Comparison of ENCODE assay signal across 8 cellular contexts in genomic region chr1:193104906-193105820, GRCh38. TPM values are rescaled to one million over a fixed set of nuclear protein-coding genes. Genes with fewer than 3 reads are reported as not detected.
DNase-seq lines count a peak whose midpoint lies in the region; ATAC-seq, FAIRE-seq and TF ChIP-seq lines count a peak whose summit lies in the region.

Gene GLRX2 (minus strand): TSS chr1:193105414. CDS start chr1:193105382, 32 bp downstream.

- no peak within 1 kb of the TSS for H3K23ac ChIP-seq in H1 (ENCODE audit: insufficient read length)

- peak within 1 kb of the TSS; percentile 70 for H4K5ac ChIP-seq in H1 (ENCODE audit: insufficient read length, low read depth, low read length)

- peak within 1 kb of the TSS; percentile 10; the same call in 1 of the 2 replicates for H3K18ac ChIP-seq in H1 (ENCODE audit: extremely low read depth, low read length)

- H2BK120ac ChIP-seq in H1 (replicated peaks; ENCODE audit: low read depth, low read length): peak within 1 kb of the TSS; percentile 69

- H3K79me1 ChIP-seq in H1 (ENCODE audit: low read depth, low read length): no peaks in the 10 kb centered on the region

- peak within 1 kb of the TSS; percentile 67 to 82 (median 76) for H3K4me3 ChIP-seq in H1 (ENCODE audit: extremely low read depth in 1 of 4, insufficient read depth in 2 of 4, low read depth in 3 of 4, low read length in 4 of 4)

- peak; percentile 45 to 53; a peak in 1 of 3 replicates for TF ChIP-seq POLR2A in H1 (IDR thresholded peaks at IDR 0.05; ENCODE audit: control extremely low read depth in 1 of 2, low read depth in 2 of 2, low read length in 2 of 2)

- peaks cover 9% of the 10 kb centered on the region for H3K23me2 ChIP-seq in H1 (ENCODE audit: low read depth, low read length)

- H3K9ac ChIP-seq in H1 (replicated peaks in 1 of 4; ENCODE audit: extremely low read depth in 1 of 4, low read depth in 3 of 4, low read length in 3 of 4): peak within 1 kb of the TSS; percentile 41 to 66 (median 58); a peak in 6 of 7 replicates

- no peak within 1 kb of the TSS; the same call in 1 of the 2 replicates for H2BK5ac ChIP-seq in H1 (ENCODE audit: low read depth, low read length)

- peaks cover 6% of the 10 kb centered on the region for H3K36me3 Mint-ChIP-seq in activated CD8-positive, alpha-beta memory T cell treated with anti-CD3 and anti-CD28 coated beads, Interleukin-2, amount 10 ng/mL, durations not matched to agents 7 days and 5 days

- no peak within 1 kb of the TSS for H4K91ac ChIP-seq in H1 (replicated peaks; ENCODE audit: insufficient read length, low read length)

- H3K79me2 ChIP-seq in H1 (ENCODE audit: control insufficient read depth in 1 of 2, insufficient read depth in 2 of 2, low read length in 2 of 2): no peaks in the 10 kb centered on the region

- peak within 1 kb of the TSS; percentile 71 for H3K27ac Mint-ChIP-seq in activated CD8-positive, alpha-beta memory T cell treated with anti-CD3 and anti-CD28 coated beads, Interleukin-2, amount 10 ng/mL, durations not matched to agents 7 days and 5 days

- no peak within 1 kb of the TSS for H3K14ac ChIP-seq in H1 (ENCODE audit: insufficient read length)

- POLR2A ChIA-PET in H1 (lab: Charles Lee; ENCODE audit: partially characterized antibody): interaction anchor here (0.6 to 5.2 kb wide), 9 partner anchors 8 to 295 kb away, joined by 3 to 21 read pairs (median 5); partner anchors contain the start of genes CDC73, RO60 and UCHL5

- DNase-seq in COR-L47 (lab: John Stamatoyannopoulos, UW) (peak; percentile 83), HK-2 (ENCODE audit: unreplicated experiment) (peak; percentile 93), NOMO-1 treated with dmso at 0.1 percent for 144 hours (lab: John Stamatoyannopoulos, UW; ENCODE audit: unreplicated experiment) (peak; percentile 67), H1 (ENCODE audit: low read depth in 1 of 2, low spot score in 2 of 2) (peak in 1 of 2 experiments; percentile 86), mesenteric fat pad (ENCODE audit: low spot score) (peak; percentile 96)
- peak; percentile 70 for DNase-seq in activated CD8-positive, alpha-beta memory T cell treated with anti-CD3 and anti-CD28 coated beads, Interleukin-2, amount 10 ng/mL, durations not matched to agents 7 days and 5 days
- DNase-seq in stimulated activated CD8-positive, alpha-beta memory T cell treated with anti-CD3 and anti-CD28 coated beads, Interleukin-15, amount 100 ng/mL, for 1 hour (ENCODE audit: low read depth): peak; percentile 44

- no peak within 1 kb of the TSS for H2BK20ac ChIP-seq in H1 (ENCODE audit: low read length)

- no peak within 1 kb of the TSS for H2BK12ac ChIP-seq in H1 (ENCODE audit: low read depth, low read length)

- 2% methylated on average over 36 of the region's 73 CpGs; no CpG with 5 or more reads in 1 of the 2 experiments for WGBS in H1 (ENCODE audit: extremely low coverage in 1 of 2, insufficient coverage in 1 of 2, insufficient read length in 1 of 2, insufficient replicate concordance in 2 of 2, low coverage in 1 of 2, low lambda C conversion rate in 2 of 2, missing lambda C conversion rate in 1 of 2), 2 experiments

- TF ChIP-seq CTCF in H1 (IDR thresholded peaks at IDR 0.05; ENCODE audit: control extremely low read depth in 1 of 3, insufficient read depth in 1 of 3, low read depth in 1 of 3, low read length in 3 of 3): no peak

- H2AK5ac ChIP-seq in H1 (ENCODE audit: low read depth, low read length): no peak within 1 kb of the TSS

- no peak for TF ChIP-seq EP300 in H1 (IDR thresholded peaks at IDR 0.05; ENCODE audit: borderline replicate concordance in 1 of 2, low read depth in 2 of 2, low read length in 2 of 2)

- H3K4me1 ChIP-seq in H1 (replicated peaks in 1 of 4; ENCODE audit: control insufficient read depth in 3 of 4, insufficient read depth in 4 of 4, low read length in 3 of 4): peaks cover 0 to 5% (median 2%) of the 10 kb centered on the region in 4 experiments; a peak in 4 of 7 replicates

- 0 out of 2 replicates have a peak within 1 kb of the TSS, but pooled peaks have one; percentile 42 for H3K27ac ChIP-seq in H1 (ENCODE audit: low read depth, low read length)

- CTCF ChIA-PET in activated CD8-positive, alpha-beta memory T cell treated with anti-CD3 and anti-CD28 coated beads, Interleukin-2, amount 10 ng/mL, durations not matched to agents 7 days and 5 days (lab: Charles Lee): interaction anchor here (1.3 to 5.4 kb wide), 3 partner anchors 15 to 20 kb away, joined by 4 to 40 read pairs (median 4); partner anchors contain the start of gene CDC73
- CTCF ChIA-PET in H1 (lab: Charles Lee; ENCODE audit: partially characterized antibody): interaction anchor here (0.9 to 2.3 kb wide), 8 partner anchors 8 to 34 kb away, joined by 3 to 10 read pairs (median 6); partner anchors contain the start of gene CDC73

- peak within 1 kb of the TSS; percentile 94 for H2AFZ ChIP-seq in H1 (ENCODE audit: low read length)

- H3K27me3 Mint-ChIP-seq in activated CD8-positive, alpha-beta memory T cell treated with anti-CD3 and anti-CD28 coated beads, Interleukin-2, amount 10 ng/mL, durations not matched to agents 7 days and 5 days: peaks cover 8% of the 10 kb centered on the region

- peaks cover 19% of the 10 kb centered on the region for H3K4me1 Mint-ChIP-seq in activated CD8-positive, alpha-beta memory T cell treated with anti-CD3 and anti-CD28 coated beads, Interleukin-2, amount 10 ng/mL, durations not matched to agents 7 days and 5 days

- no peaks in the 10 kb centered on the region for H3K9me3 Mint-ChIP-seq in activated CD8-positive, alpha-beta memory T cell treated with anti-CD3 and anti-CD28 coated beads, Interleukin-2, amount 10 ng/mL, durations not matched to agents 7 days and 5 days (ENCODE audit: low read depth)

- peak; percentile 5 to 26; a peak in 2 of 4 replicates for TF ChIP-seq RAD21 in H1 (IDR thresholded peaks at IDR 0.05 in 1 of 2, conservative IDR thresholded peaks at IDR 0.05 in 1 of 2; ENCODE audit: low read depth in 2 of 2, low read length in 2 of 2)

- peaks cover 0 to 2% of the 10 kb centered on the region in 2 experiments for H4K20me1 ChIP-seq in H1 (replicated peaks in 1 of 2; ENCODE audit: control insufficient read depth in 1 of 2, insufficient read depth in 2 of 2, low read length in 2 of 2)

- no peaks in the 10 kb centered on the region; a peak in 1 of 8 replicates for H3K36me3 ChIP-seq in H1 (ENCODE audit: control insufficient read depth in 2 of 4, insufficient read depth in 4 of 4, low read length in 3 of 4)

- no peak for FAIRE-seq in H1 (lab: Jason Lieb, UNC)

- no peak within 1 kb of the TSS for H3K4ac ChIP-seq in H1 (replicated peaks; ENCODE audit: insufficient read length, low read depth, low read length)

- peaks cover 0 to 11% (median 4%) of the 10 kb centered on the region in 4 experiments; a peak in 4 of 7 replicates for H3K27me3 ChIP-seq in H1 (replicated peaks in 1 of 4; ENCODE audit: control insufficient read depth in 3 of 4, extremely low read depth in 1 of 4, insufficient read depth in 3 of 4, low read length in 3 of 4)

- H3K4me2 ChIP-seq in H1 (ENCODE audit: insufficient read depth in 1 of 2, low read depth in 2 of 2, low read length in 2 of 2): peak within 1 kb of the TSS; percentile 83 to 91

- peak; percentile 92 for ATAC-seq in GM19463 (IDR thresholded peaks at IDR 0.05; ENCODE audit: unreplicated experiment)
- ATAC-seq in activated CD8-positive, alpha-beta memory T cell treated with anti-CD3 and anti-CD28 coated beads, Interleukin-2, amount 10 ng/mL, durations not matched to agents 7 days and 5 days: peak; percentile 90

- H2BK15ac ChIP-seq in H1 (ENCODE audit: low read length): no peak within 1 kb of the TSS

- H3K4me3 Mint-ChIP-seq in activated CD8-positive, alpha-beta memory T cell treated with anti-CD3 and anti-CD28 coated beads, Interleukin-2, amount 10 ng/mL, durations not matched to agents 7 days and 5 days: peak within 1 kb of the TSS; percentile 88

- H3K9me3 ChIP-seq in H1 (ENCODE audit: insufficient read depth in 2 of 2, low read depth in 1 of 2, low read length in 1 of 2): no peaks in the 10 kb centered on the region

- no peak within 1 kb of the TSS for H3K56ac ChIP-seq in H1 (replicated peaks; ENCODE audit: insufficient read length, low read depth, low read length)

- H4K8ac ChIP-seq in H1 (ENCODE audit: extremely low read depth, insufficient read depth, low read length): peak within 1 kb of the TSS; percentile 89

TF ChIP-seq in H1, 55 proteins besides CTCF, POLR2A, EP300 and RAD21 (continues in another document):
- no peak for TF ChIP-seq HDAC6 (IDR thresholded peaks at IDR 0.05; ENCODE audit: low read depth, low read length)
- no peak for TF ChIP-seq CBX5 (IDR thresholded peaks at IDR 0.05; ENCODE audit: low read depth, low read length)
- no peak for TF ChIP-seq JUND (IDR thresholded peaks at IDR 0.05; ENCODE audit: low read length)
- TF ChIP-seq FOSL1 (IDR thresholded peaks at IDR 0.05; ENCODE audit: insufficient read depth, low read depth, low read length): no peak
- TF ChIP-seq RBBP5 (IDR thresholded peaks at IDR 0.05; ENCODE audit: borderline replicate concordance, low read depth, low read length): peak; percentile 92; the same call in 1 of the 2 replicates
- 0 out of 2 replicates have a peak, but pooled peaks have one; percentile 10 for TF ChIP-seq E2F6 (IDR thresholded peaks at IDR 0.05)
- TF ChIP-seq SP1 (IDR thresholded peaks at IDR 0.05; ENCODE audit: low read depth, low read length): no peak
- peak in 1 of 2 experiments; percentile 25; a peak in 1 of 4 replicates for TF ChIP-seq SIN3A (conservative IDR thresholded peaks at IDR 0.05 in 1 of 2, IDR thresholded peaks at IDR 0.05 in 1 of 2; ENCODE audit: low read depth in 1 of 2, low read length in 2 of 2)
- no peak for TF ChIP-seq NRF1 (IDR thresholded peaks at IDR 0.05; ENCODE audit: low read depth, low read length)

RNA-seq across cellular contexts. Expression of gene GLRX2, which starts in this region (rescaled TPM):
- 10 to 100 TPM; 22.3 to 37.6 TPM for total RNA-seq in activated CD8-positive, alpha-beta memory T cell treated with anti-CD3 and anti-CD28 coated beads, Interleukin-2, amount 10 ng/mL, durations not matched to agents 7 days and 5 days
- 13.5 and 14.2 TPM in 2 replicates for total RNA-seq in H1 (2021; fragmentation: NEBNext Ultra II Directional; extraction: Animal tissue kit (Norgen Biotek cat#: 25700))
- polyA plus RNA-seq in H1 (2011; rRNA removed): 3.4 and 4.8 TPM in 2 replicates
- 6.1 TPM for polyA plus RNA-seq in H1 (2011; cell fraction: cytosol; rRNA removed)
- 0.58 TPM for polyA plus RNA-seq in H1 (2011; cell fraction: nucleus; rRNA removed)
- polyA plus RNA-seq in H1 (2012, experiment 1 of 2): 3.8 to 9.7 TPM (median 6.8 TPM) in 4 replicates
- polyA plus RNA-seq in H1 (2012, experiment 2 of 2): 14.3 TPM
- polyA plus RNA-seq in H1 (2013, experiment 1 of 2): 12.3 TPM
- 12.7 TPM for polyA plus RNA-seq in H1 (2013, experiment 2 of 2)
- polyA minus RNA-seq in H1 (2011; rRNA and poly(A)+ RNA removed): 0.59 and 0.60 TPM in 2 replicates
- polyA minus RNA-seq in H1 (2011; cell fraction: cytosol; rRNA and poly(A)+ RNA removed): 0.51 TPM
- polyA minus RNA-seq in H1 (2011; cell fraction: nucleus; rRNA and poly(A)+ RNA removed): 2.5 TPM
- total RNA-seq in mesenteric fat pad: 33.3 TPM
